In genomic region chr11:47913569-47914244, GRCh38 we compare ENCODE assay signal across 16 cellular contexts.
DNase-seq lines count a peak whose midpoint lies in the region; TF ChIP-seq lines count a peak whose summit lies in the region.
"Had no signal": no experiment of that assay in that cellular context is flagged by ENCODE, and none has a peak within 500 bp of the region (broad histone marks: within the 10 kb centered on the region; RNA-seq: fewer than 3 reads in every experiment).

No MANE protein-coding gene starts in this region.

- H3K9me3 ChIP-seq in trophoblast cell (ENCODE audit: insufficient read depth, low read depth, low read length): no peaks in the 10 kb centered on the region

- H3K18ac ChIP-seq in trophoblast cell (ENCODE audit: low read length): no peak overlapping the region

- H2AK5ac ChIP-seq in trophoblast cell (ENCODE audit: low read length): peak overlapping the region; percentile 15

- H3K27me3 Mint-ChIP-seq in IgD-negative memory B cell (no peaks in the 10 kb centered on the region), brain (peaks cover 3% of the 10 kb centered on the region)
- H3K27me3 Mint-ChIP-seq: CD4-positive, alpha-beta T cell had no signal

- H2BK120ac ChIP-seq in trophoblast cell (ENCODE audit: insufficient read depth, low read length, poor library complexity): peak overlapping the region; percentile 7

- no peak overlapping the region for H2AFZ ChIP-seq in trophoblast cell (ENCODE audit: insufficient read depth, low read length, poor library complexity)

- H3K36me3 Mint-ChIP-seq in IgD-negative memory B cell (peaks cover 2% of the 10 kb centered on the region), brain (no peaks in the 10 kb centered on the region)

- H4K8ac ChIP-seq in trophoblast cell (ENCODE audit: low read depth, low read length): no peak overlapping the region

- H3K4me3 Mint-ChIP-seq in IgD-negative memory B cell (peak overlapping the region in 2 of 4 donors; percentile 9 to 63), brain (no peak overlapping the region)
- H3K4me3 Mint-ChIP-seq: CD4-positive, alpha-beta T cell; H9 had no signal

- no peak overlapping the region for H4K12ac ChIP-seq in trophoblast cell (ENCODE audit: low read depth, low read length)

- H3K4me2 ChIP-seq in trophoblast cell (ENCODE audit: low read length): no peak overlapping the region

- H3K36me3 ChIP-seq in trophoblast cell (ENCODE audit: control insufficient read depth in 1 of 2, insufficient read depth in 2 of 2, low read length in 2 of 2): no peaks in the 10 kb centered on the region

- H3K4me1 ChIP-seq in trophoblast cell (ENCODE audit: control insufficient read depth in 1 of 2, insufficient read depth in 2 of 2, low read length in 2 of 2): peaks cover 28 to 33% of the 10 kb centered on the region in 2 experiments

- no peaks in the 10 kb centered on the region for H3K79me2 ChIP-seq in trophoblast cell (ENCODE audit: control insufficient read depth, insufficient read depth, low read length, poor library complexity)

- H3K4me1 Mint-ChIP-seq in IgD-negative memory B cell (peaks cover 36 to 54% (median 51%) of the 10 kb centered on the region in 3 donors), brain (peaks cover 39% of the 10 kb centered on the region)

- TF ChIP-seq CTCF in brain (conservative IDR thresholded peaks at IDR 0.05) (no peak), coronary artery (IDR thresholded peaks at IDR 0.05) (no peak)

- H3K9ac ChIP-seq in trophoblast cell (ENCODE audit: low read length): no peak overlapping the region

- no peak overlapping the region for H4K91ac ChIP-seq in trophoblast cell (ENCODE audit: low read depth, low read length)

- H3K27ac ChIP-seq in trophoblast cell (ENCODE audit: low read depth, low read length): no peak overlapping the region
- H3K27ac ChIP-seq in coronary artery: no peak overlapping the region

- H3K4me3 ChIP-seq in trophoblast cell (ENCODE audit: low read depth, low read length): no peak overlapping the region
- H3K4me3 ChIP-seq in coronary artery: no peak overlapping the region

- H2BK5ac ChIP-seq in trophoblast cell (ENCODE audit: low read depth, low read length, poor library complexity): no peak overlapping the region

- H3K27ac Mint-ChIP-seq in IgD-negative memory B cell: peak overlapping the region in 2 of 3 donors; percentile 34 to 60
- peak overlapping the region in 3 of 5 experiments; percentile 9 to 21 (median 18) for H3K27ac Mint-ChIP-seq in brain
- H3K27ac Mint-ChIP-seq: CD4-positive, alpha-beta T cell; H9 had no signal

- no peaks in the 10 kb centered on the region for H3K9me3 Mint-ChIP-seq in IgD-negative memory B cell
- no peaks in the 10 kb centered on the region for H3K9me3 Mint-ChIP-seq in brain
- H3K9me3 Mint-ChIP-seq: CD4-positive, alpha-beta T cell; H9 had no signal

- H3K14ac ChIP-seq in trophoblast cell (ENCODE audit: low read length): peak overlapping the region; percentile 32

- H3K27me3 ChIP-seq in trophoblast cell (ENCODE audit: insufficient read depth, low read length): no peaks in the 10 kb centered on the region

- H3K4ac ChIP-seq in trophoblast cell (ENCODE audit: low read depth, low read length): no peak overlapping the region

- peak overlapping the region; percentile 23 for H2BK12ac ChIP-seq in trophoblast cell (ENCODE audit: low read length)

- peak; percentile 13 for DNase-seq in NCI-H82 (lab: John Stamatoyannopoulos, UW)
- no peak for DNase-seq in NCI-H82 treated with DMSO at 0.1 percent for 48 hours (lab: John Stamatoyannopoulos, UW; ENCODE audit: unreplicated experiment)
- DNase-seq in trophoblast cell: no peak
- DNase-seq in coronary artery (ENCODE audit: low spot score): no peak
- DNase-seq in CD1c-positive myeloid dendritic cell (ENCODE audit: extremely low spot score): no peak
- no peak for DNase-seq in stimulated activated CD4-positive, alpha-beta T cell treated with anti-CD3 and anti-CD28 coated beads, Interleukin-4, amount 100 ng/mL, for 24 hours
- DNase-seq: 8988T; CD4-positive, alpha-beta T cell; EL; H9; NCI-H1048; NCI-H1694; NCI-H446; SIG-M5 had no signal

- no peak overlapping the region for H3K23ac ChIP-seq in trophoblast cell (ENCODE audit: low read length)

- WGBS in trophoblast cell (ENCODE audit: extremely low coverage, insufficient coverage, insufficient read length): no CpG with 5 or more reads among the region's 7 CpGs

- H3K79me1 ChIP-seq in trophoblast cell (ENCODE audit: low read length): peaks cover 16% of the 10 kb centered on the region
